ENCODE assay signal across 3 cellular contexts in the genomic region with DNA sequence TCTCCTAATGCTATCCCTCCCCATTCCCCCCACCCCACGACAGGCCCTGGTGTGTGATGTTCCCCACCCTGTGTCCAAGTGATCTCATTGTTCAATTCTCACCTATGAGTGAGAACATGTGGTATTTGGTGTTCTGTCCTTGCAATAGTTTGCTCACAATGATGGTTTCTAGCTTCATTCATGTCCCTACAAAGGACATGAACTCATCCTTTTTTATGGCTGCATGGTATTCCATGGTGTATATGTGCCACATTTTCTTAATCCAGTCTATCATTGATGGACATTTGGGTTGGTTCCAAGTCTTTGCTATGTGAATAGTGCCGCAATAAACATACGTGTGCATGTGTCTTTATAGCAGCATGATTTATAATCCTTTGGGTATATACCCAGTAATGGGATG. TPM values are rescaled to one million over a fixed set of nuclear protein-coding genes. Genes with fewer than 3 reads are reported as not detected.
"Had no signal": no experiment of that assay in that cellular context is flagged by ENCODE, and none has a peak within 500 bp of the region (broad histone marks: within the 10 kb centered on the region; RNA-seq: fewer than 3 reads in every experiment).

No MANE protein-coding gene starts in this region.

RNA-seq across cellular contexts. Expression of gene ANKRD34B, which starts 10.2 kb away (rescaled TPM):
- total RNA-seq: GM23248, H4, HFFc6 had no signal
- polyA plus RNA-seq: GM23248 had no signal
